Comparison of ENCODE assay signal across 1 cellular context in the genomic region with DNA sequence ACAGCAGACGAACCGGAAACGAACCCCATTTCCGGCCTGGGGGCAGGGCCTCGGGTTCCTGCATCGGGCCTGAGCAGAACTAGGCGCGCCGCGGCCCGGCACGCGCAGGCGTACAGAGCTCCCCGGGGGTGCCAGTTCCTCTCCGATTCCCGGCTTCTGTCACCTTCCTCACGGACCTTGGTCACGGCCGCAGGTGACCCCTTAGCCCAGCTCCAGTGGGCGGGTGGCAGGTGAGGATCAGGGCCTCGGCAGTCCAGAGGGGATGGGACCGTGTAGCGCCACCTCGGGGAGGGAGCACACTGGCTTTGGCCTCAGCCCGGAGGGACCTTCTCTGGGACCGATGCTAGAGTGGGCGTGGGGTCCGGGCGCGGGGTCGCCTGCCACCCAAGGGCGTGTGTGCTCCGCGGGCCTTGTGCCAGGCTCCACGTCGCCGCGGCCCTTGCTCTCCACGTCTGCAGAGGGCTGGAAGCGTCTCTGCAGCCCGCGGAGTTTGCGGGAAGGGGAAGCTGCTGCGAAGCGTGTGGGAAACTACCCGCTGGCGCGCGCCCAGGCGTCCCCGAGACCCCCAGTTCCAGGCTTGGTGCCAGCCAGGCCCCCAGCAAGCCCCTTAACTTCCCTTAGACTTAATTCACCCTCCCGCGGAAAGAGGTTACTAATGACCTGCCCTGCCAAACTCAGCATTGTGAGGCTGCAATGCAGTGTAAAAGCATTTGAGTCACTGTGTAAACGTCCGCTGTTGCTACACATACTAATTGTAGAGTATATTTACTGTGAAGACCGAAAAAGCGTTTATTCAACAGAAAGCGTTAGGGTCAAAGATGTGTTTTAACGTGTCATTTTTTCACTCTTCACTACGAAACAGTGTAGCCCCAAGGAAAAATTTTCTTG.
TF ChIP-seq lines count a peak whose summit lies in the region.

A gene (plus strand): TSS at position 48 of the 888 bp plus-strand sequence. CDS start 7,930 bp downstream, outside the sequence.

TF ChIP-seq in HepG2, 621 proteins besides CTCF, POLR2A, EP300 and RAD21 (continued from another document and continues in another):
- TF ChIP-seq, protein P1, sequence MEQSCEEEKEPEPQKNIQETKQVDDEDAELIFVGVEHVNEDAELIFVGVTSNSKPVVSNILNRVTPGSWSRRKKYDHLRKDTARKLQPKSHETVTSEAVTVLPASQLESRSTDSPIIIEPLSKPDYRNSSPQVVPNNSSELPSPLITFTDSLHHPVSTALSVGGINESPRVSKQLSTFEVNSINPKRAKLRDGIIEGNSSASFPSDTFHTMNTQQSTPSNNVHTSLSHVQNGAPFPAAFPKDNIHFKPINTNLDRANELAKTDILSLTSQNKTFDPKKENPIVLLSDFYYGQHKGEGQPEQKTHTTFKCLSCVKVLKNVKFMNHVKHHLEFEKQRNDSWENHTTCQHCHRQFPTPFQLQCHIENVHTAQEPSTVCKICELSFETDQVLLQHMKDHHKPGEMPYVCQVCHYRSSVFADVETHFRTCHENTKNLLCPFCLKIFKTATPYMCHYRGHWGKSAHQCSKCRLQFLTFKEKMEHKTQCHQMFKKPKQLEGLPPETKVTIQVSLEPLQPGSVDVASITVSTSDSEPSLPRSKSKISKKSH (CRISPR knock-in tag; IDR thresholded peaks at IDR 0.05; ENCODE audit: borderline replicate concordance) = peak; percentile 99
- no peak for TF ChIP-seq PLRG1 (conservative IDR thresholded peaks at IDR 0.05)
- peak; percentile 90 for TF ChIP-seq AHR (CRISPR knock-in tag; IDR thresholded peaks at IDR 0.05)
- TF ChIP-seq, protein P2, sequence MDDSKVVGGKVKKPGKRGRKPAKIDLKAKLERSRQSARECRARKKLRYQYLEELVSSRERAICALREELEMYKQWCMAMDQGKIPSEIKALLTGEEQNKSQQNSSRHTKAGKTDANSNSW (CRISPR knock-in tag; IDR thresholded peaks at IDR 0.05; ENCODE audit: borderline replicate concordance) = peak; percentile 69; the same call in 1 of the 2 replicates
- TF ChIP-seq, protein P3, sequence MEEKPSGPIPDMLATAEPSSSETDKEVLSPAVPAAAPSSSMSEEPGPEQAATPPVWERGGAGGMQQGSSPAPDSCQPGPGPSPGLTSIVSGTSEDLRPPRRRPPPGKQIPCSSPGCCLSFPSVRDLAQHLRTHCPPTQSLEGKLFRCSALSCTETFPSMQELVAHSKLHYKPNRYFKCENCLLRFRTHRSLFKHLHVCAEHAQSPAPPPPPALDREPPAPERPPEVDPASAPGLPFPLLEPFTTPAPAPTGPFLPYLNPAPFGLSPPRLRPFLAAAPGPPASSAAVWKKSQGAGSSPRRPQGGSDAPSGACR (CRISPR knock-in tag; IDR thresholded peaks at IDR 0.05) = peak; percentile 96
- peak; percentile 62; the same call in 1 of the 2 replicates for TF ChIP-seq ZNF468 (CRISPR knock-in tag; IDR thresholded peaks at IDR 0.05)
- TF ChIP-seq, protein P4, sequence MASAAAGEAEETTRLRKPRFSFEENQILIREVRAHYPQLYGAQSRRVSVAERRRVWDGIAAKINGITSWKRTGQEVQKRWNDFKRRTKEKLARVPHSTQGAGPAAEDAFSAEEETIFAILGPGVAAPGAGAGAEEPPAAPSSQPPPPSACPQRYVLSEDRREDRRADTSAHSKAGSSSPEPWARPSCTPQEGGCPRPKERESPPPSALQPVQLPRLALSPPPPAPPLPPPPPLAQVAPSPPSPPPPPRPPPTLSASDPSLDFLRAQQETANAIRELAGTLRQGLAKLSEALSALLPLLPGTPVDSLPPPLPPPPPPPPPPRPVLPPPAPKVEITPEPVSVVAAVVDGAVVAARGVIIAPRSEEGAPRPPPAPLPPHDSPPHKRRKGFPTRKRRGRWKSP (CRISPR knock-in tag; IDR thresholded peaks at IDR 0.05) = peak; percentile 88
- no peak; the same call in 1 of the 2 replicates for TF ChIP-seq ZNF616 (CRISPR knock-in tag; IDR thresholded peaks at IDR 0.05; ENCODE audit: low read depth)
- peak; percentile 94; the same call in 1 of the 2 replicates for TF ChIP-seq CENPT (CRISPR knock-in tag; IDR thresholded peaks at IDR 0.05; ENCODE audit: low read depth)
- TF ChIP-seq, protein P5, sequence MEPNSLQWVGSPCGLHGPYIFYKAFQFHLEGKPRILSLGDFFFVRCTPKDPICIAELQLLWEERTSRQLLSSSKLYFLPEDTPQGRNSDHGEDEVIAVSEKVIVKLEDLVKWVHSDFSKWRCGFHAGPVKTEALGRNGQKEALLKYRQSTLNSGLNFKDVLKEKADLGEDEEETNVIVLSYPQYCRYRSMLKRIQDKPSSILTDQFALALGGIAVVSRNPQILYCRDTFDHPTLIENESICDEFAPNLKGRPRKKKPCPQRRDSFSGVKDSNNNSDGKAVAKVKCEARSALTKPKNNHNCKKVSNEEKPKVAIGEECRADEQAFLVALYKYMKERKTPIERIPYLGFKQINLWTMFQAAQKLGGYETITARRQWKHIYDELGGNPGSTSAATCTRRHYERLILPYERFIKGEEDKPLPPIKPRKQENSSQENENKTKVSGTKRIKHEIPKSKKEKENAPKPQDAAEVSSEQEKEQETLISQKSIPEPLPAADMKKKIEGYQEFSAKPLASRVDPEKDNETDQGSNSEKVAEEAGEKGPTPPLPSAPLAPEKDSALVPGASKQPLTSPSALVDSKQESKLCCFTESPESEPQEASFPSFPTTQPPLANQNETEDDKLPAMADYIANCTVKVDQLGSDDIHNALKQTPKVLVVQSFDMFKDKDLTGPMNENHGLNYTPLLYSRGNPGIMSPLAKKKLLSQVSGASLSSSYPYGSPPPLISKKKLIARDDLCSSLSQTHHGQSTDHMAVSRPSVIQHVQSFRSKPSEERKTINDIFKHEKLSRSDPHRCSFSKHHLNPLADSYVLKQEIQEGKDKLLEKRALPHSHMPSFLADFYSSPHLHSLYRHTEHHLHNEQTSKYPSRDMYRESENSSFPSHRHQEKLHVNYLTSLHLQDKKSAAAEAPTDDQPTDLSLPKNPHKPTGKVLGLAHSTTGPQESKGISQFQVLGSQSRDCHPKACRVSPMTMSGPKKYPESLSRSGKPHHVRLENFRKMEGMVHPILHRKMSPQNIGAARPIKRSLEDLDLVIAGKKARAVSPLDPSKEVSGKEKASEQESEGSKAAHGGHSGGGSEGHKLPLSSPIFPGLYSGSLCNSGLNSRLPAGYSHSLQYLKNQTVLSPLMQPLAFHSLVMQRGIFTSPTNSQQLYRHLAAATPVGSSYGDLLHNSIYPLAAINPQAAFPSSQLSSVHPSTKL (CRISPR knock-in tag; IDR thresholded peaks at IDR 0.05) = peak; percentile 51
- peak; percentile 95 for TF ChIP-seq ZBTB7B (CRISPR knock-in tag; IDR thresholded peaks at IDR 0.05)
- TF ChIP-seq, protein P6, sequence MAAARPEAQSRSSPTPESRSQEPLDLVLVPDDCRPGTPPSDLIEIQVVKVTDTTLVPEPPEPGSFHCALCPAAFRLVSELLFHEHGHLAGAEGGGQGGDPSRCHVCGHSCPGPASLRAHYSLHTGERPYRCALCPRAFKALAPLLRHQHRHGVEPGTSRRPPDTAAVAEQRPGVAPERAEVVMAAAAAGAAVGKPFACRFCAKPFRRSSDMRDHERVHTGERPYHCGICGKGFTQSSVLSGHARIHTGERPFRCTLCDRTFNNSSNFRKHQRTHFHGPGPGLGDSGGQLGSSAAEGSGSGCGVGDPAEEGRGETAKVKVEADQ (CRISPR knock-in tag; IDR thresholded peaks at IDR 0.05; ENCODE audit: borderline replicate concordance) = peak; percentile 96
- no peak for TF ChIP-seq SMARCE1 (IDR thresholded peaks at IDR 0.05; ENCODE audit: borderline replicate concordance)
- TF ChIP-seq, protein P7, sequence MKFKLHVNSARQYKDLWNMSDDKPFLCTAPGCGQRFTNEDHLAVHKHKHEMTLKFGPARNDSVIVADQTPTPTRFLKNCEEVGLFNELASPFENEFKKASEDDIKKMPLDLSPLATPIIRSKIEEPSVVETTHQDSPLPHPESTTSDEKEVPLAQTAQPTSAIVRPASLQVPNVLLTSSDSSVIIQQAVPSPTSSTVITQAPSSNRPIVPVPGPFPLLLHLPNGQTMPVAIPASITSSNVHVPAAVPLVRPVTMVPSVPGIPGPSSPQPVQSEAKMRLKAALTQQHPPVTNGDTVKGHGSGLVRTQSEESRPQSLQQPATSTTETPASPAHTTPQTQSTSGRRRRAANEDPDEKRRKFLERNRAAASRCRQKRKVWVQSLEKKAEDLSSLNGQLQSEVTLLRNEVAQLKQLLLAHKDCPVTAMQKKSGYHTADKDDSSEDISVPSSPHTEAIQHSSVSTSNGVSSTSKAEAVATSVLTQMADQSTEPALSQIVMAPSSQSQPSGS (CRISPR knock-in tag; IDR thresholded peaks at IDR 0.05) = peak; percentile 93
- TF ChIP-seq HDAC1 (CRISPR knock-in tag; IDR thresholded peaks at IDR 0.05) = peak; percentile 99
- TF ChIP-seq, protein P8, sequence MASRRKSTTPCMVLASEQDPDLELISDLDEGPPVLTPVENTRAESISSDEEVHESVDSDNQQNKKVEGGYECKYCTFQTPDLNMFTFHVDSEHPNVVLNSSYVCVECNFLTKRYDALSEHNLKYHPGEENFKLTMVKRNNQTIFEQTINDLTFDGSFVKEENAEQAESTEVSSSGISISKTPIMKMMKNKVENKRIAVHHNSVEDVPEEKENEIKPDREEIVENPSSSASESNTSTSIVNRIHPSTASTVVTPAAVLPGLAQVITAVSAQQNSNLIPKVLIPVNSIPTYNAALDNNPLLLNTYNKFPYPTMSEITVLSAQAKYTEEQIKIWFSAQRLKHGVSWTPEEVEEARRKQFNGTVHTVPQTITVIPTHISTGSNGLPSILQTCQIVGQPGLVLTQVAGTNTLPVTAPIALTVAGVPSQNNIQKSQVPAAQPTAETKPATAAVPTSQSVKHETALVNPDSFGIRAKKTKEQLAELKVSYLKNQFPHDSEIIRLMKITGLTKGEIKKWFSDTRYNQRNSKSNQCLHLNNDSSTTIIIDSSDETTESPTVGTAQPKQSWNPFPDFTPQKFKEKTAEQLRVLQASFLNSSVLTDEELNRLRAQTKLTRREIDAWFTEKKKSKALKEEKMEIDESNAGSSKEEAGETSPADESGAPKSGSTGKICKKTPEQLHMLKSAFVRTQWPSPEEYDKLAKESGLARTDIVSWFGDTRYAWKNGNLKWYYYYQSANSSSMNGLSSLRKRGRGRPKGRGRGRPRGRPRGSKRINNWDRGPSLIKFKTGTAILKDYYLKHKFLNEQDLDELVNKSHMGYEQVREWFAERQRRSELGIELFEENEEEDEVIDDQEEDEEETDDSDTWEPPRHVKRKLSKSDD (CRISPR knock-in tag; IDR thresholded peaks at IDR 0.05; ENCODE audit: low read depth) = no peak; the same call in 1 of the 2 replicates
- 0 out of 2 replicates have a peak, but pooled peaks have one; percentile 62 for TF ChIP-seq PAF1 (CRISPR knock-in tag; IDR thresholded peaks at IDR 0.05)
- TF ChIP-seq, protein P9, sequence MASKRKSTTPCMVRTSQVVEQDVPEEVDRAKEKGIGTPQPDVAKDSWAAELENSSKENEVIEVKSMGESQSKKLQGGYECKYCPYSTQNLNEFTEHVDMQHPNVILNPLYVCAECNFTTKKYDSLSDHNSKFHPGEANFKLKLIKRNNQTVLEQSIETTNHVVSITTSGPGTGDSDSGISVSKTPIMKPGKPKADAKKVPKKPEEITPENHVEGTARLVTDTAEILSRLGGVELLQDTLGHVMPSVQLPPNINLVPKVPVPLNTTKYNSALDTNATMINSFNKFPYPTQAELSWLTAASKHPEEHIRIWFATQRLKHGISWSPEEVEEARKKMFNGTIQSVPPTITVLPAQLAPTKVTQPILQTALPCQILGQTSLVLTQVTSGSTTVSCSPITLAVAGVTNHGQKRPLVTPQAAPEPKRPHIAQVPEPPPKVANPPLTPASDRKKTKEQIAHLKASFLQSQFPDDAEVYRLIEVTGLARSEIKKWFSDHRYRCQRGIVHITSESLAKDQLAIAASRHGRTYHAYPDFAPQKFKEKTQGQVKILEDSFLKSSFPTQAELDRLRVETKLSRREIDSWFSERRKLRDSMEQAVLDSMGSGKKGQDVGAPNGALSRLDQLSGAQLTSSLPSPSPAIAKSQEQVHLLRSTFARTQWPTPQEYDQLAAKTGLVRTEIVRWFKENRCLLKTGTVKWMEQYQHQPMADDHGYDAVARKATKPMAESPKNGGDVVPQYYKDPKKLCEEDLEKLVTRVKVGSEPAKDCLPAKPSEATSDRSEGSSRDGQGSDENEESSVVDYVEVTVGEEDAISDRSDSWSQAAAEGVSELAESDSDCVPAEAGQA (IDR thresholded peaks at IDR 0.05; ENCODE audit: low read depth) = peak; percentile 21; the same call in 1 of the 2 replicates
- TF ChIP-seq, protein P9 (CRISPR knock-in tag; IDR thresholded peaks at IDR 0.05; ENCODE audit: borderline replicate concordance) = 0 out of 2 replicates have a peak, but pooled peaks have one; percentile 60
- peak; percentile 95 for TF ChIP-seq ZNF678 (CRISPR knock-in tag; IDR thresholded peaks at IDR 0.05)
- TF ChIP-seq ZNF709 (CRISPR knock-in tag; IDR thresholded peaks at IDR 0.05) = peak; percentile 99
- TF ChIP-seq ARID2 (CRISPR knock-in tag; IDR thresholded peaks at IDR 0.05; ENCODE audit: borderline replicate concordance) = no peak; the same call in none of the 2 replicates
- peak; percentile 100 for TF ChIP-seq ZNF598 (CRISPR knock-in tag; IDR thresholded peaks at IDR 0.05; ENCODE audit: borderline replicate concordance)
- TF ChIP-seq RFXAP (CRISPR knock-in tag; IDR thresholded peaks at IDR 0.05; ENCODE audit: borderline replicate concordance) = peak; percentile 73
- TF ChIP-seq ZNF136 (CRISPR knock-in tag; IDR thresholded peaks at IDR 0.05; ENCODE audit: low read depth) = peak; percentile 98
- TF ChIP-seq NAIF1 (CRISPR knock-in tag; IDR thresholded peaks at IDR 0.05; ENCODE audit: borderline replicate concordance) = peak; percentile 89
